ENCODE assay signal across 8 cellular contexts in genomic region chr13:99281811-99282263, GRCh38. TPM values are rescaled to one million over a fixed set of nuclear protein-coding genes. Genes with fewer than 3 reads are reported as not detected.
DNase-seq lines count a peak whose midpoint lies in the region; ATAC-seq lines count a peak whose summit lies in the region.

No MANE protein-coding gene starts in this region.

- no peaks in the 10 kb centered on the region for H3K9me3 ChIP-seq in CD8-positive, alpha-beta memory T cell (ENCODE audit: low read length)
- H3K9me3 ChIP-seq in MG63 = no peaks in the 10 kb centered on the region
- no peaks in the 10 kb centered on the region for H3K9me3 ChIP-seq in mucosa of rectum (ENCODE audit: control insufficient read depth in 2 of 2, low read length in 2 of 2)

- peak overlapping the region; percentile 47 to 85 (median 74) for H3K4me3 Mint-ChIP-seq in CD8-positive, alpha-beta memory T cell

- peak; percentile 36 to 77 (median 54) for DNase-seq in CD8-positive, alpha-beta memory T cell
- DNase-seq in MG63 (peak; percentile 5), NCI-H526 (lab: John Stamatoyannopoulos, UW) (no peak), Ammon's horn (ENCODE audit: low spot score) (no peak), NCI-H1436 (lab: John Stamatoyannopoulos, UW) (no peak)
- peak; percentile 39 for DNase-seq in activated naive CD4-positive, alpha-beta T cell treated with anti-CD3 and anti-CD28 coated beads, Interleukin-2, amount 50 U/mL, for 16 hours

- H3K27ac Mint-ChIP-seq in CD8-positive, alpha-beta memory T cell = peak overlapping the region; percentile 94 to 100 (median 99)

- no peaks in the 10 kb centered on the region for H3K9me3 Mint-ChIP-seq in CD8-positive, alpha-beta memory T cell

- peaks cover 88 to 99% (median 96%) of the 10 kb centered on the region in 3 donors for H3K4me1 Mint-ChIP-seq in CD8-positive, alpha-beta memory T cell

- no peaks in the 10 kb centered on the region for H3K27me3 ChIP-seq in CD8-positive, alpha-beta memory T cell (ENCODE audit: insufficient read depth, low read length, poor library complexity, severe bottlenecking)
- no peaks in the 10 kb centered on the region for H3K27me3 ChIP-seq in MG63
- no peaks in the 10 kb centered on the region for H3K27me3 ChIP-seq in mucosa of rectum (ENCODE audit: control insufficient read depth in 2 of 2, insufficient read depth in 2 of 2, low read length in 2 of 2)

- H3K4me1 ChIP-seq in CD8-positive, alpha-beta memory T cell (ENCODE audit: insufficient read depth, low read length) = peaks cover 87% of the 10 kb centered on the region
- peaks cover 22 to 32% of the 10 kb centered on the region in 2 donors for H3K4me1 ChIP-seq in mucosa of rectum (ENCODE audit: control insufficient read depth in 2 of 2, insufficient read depth in 2 of 2, low read length in 2 of 2)

- H3K36me3 Mint-ChIP-seq in CD8-positive, alpha-beta memory T cell = peaks cover 0 to 38% (median 17%) of the 10 kb centered on the region in 3 donors

- H3K9ac ChIP-seq in mucosa of rectum (ENCODE audit: low read depth in 1 of 2, low read length in 2 of 2) = peak overlapping the region in 1 of 2 donors; percentile 39

- peak overlapping the region; percentile 66 for H3K27ac ChIP-seq in CD8-positive, alpha-beta memory T cell (ENCODE audit: low read depth, low read length)
- peak overlapping the region; percentile 67 to 77 for H3K27ac ChIP-seq in mucosa of rectum (ENCODE audit: low read depth in 2 of 2, low read length in 2 of 2)

- CTCF ChIA-PET in CD8-positive, alpha-beta memory T cell (lab: Charles Lee) = interaction anchor here (1.0 to 5.0 kb wide), 12 partner anchors 11 to 155 kb away, joined by 3 to 22 read pairs (median 4); no protein-coding TSS in a partner anchor

- H3K4me3 ChIP-seq in CD8-positive, alpha-beta memory T cell (ENCODE audit: low read length) = no peak overlapping the region
- H3K4me3 ChIP-seq in MG63 = no peak overlapping the region
- H3K4me3 ChIP-seq in mucosa of rectum (ENCODE audit: low read length in 2 of 2) = peak overlapping the region in 1 of 2 donors; percentile 17

- POLR2A ChIA-PET in CD8-positive, alpha-beta memory T cell (lab: Charles Lee) = interaction anchor here (0.9 to 1.5 kb wide), 3 partner anchors 9 to 719 kb away, joined by 3 to 7 read pairs (median 4); no protein-coding TSS in a partner anchor

- peak; percentile 70 for ATAC-seq in GM21515 (IDR thresholded peaks at IDR 0.05; ENCODE audit: unreplicated experiment)

- H3K27me3 Mint-ChIP-seq in CD8-positive, alpha-beta memory T cell = no peaks in the 10 kb centered on the region

- H3K36me3 ChIP-seq in CD8-positive, alpha-beta memory T cell (ENCODE audit: insufficient read depth, low read length) = no peaks in the 10 kb centered on the region
- peaks cover 6% of the 10 kb centered on the region; the same call in 1 of the 2 replicates for H3K36me3 ChIP-seq in MG63
- no peaks in the 10 kb centered on the region for H3K36me3 ChIP-seq in mucosa of rectum (ENCODE audit: control insufficient read depth in 2 of 2, insufficient read depth in 2 of 2, low read length in 2 of 2)

RNA-seq across cellular contexts. Expression of gene GPR18, which starts 23.7 kb away (rescaled TPM):
- 10 to 100 TPM; 15.2 to 16.2 TPM for total RNA-seq in CD8-positive, alpha-beta memory T cell
- 32.4 TPM for polyA plus RNA-seq in CD8-positive, alpha-beta memory T cell
- not detected in 2 replicates for total RNA-seq in MG63 (2014; rRNA removed; shearing (Covaris generic); ENCODE audit: low replicate concordance)

RNA-seq across cellular contexts. Expression of gene GPR183, which starts 25.4 kb away (rescaled TPM):
- total RNA-seq in CD8-positive, alpha-beta memory T cell = 10 to 100 TPM; 61.5 to 62.8 TPM
- 232 TPM for polyA plus RNA-seq in CD8-positive, alpha-beta memory T cell
- not detected in 2 replicates for total RNA-seq in MG63 (2014; rRNA removed; shearing (Covaris generic); ENCODE audit: low replicate concordance)

Comparison
In these comparisons a context has a peak if more than half of its experiments do, and no peak if none do; other contexts are left out.
1. DNase-seq: peak in CD8-positive, alpha-beta memory T cell (5 of 5), MG63 (single experiment) and activated naive CD4-positive, alpha-beta T cell treated with anti-CD3 and anti-CD28 coated beads, Interleukin-2, amount 50 U/mL, for 16 hours (single experiment); none in NCI-H526 (0 of 2), Ammon's horn (single experiment) and NCI-H1436 (single experiment).
2. RNA of gene GPR18, which starts 23.7 kb away (total RNA-seq): 15.2 to 16.2 TPM in CD8-positive, alpha-beta memory T cell; not detected in MG63; every median in the first group is over 10 times any median in the second.
3. RNA of gene GPR183, which starts 25.4 kb away (total RNA-seq): 61.5 to 62.8 TPM in CD8-positive, alpha-beta memory T cell; not detected in MG63; every median in the first group is over 10 times any median in the second.